Comparison of ENCODE assay signal across 1 cellular context in the genomic region with DNA sequence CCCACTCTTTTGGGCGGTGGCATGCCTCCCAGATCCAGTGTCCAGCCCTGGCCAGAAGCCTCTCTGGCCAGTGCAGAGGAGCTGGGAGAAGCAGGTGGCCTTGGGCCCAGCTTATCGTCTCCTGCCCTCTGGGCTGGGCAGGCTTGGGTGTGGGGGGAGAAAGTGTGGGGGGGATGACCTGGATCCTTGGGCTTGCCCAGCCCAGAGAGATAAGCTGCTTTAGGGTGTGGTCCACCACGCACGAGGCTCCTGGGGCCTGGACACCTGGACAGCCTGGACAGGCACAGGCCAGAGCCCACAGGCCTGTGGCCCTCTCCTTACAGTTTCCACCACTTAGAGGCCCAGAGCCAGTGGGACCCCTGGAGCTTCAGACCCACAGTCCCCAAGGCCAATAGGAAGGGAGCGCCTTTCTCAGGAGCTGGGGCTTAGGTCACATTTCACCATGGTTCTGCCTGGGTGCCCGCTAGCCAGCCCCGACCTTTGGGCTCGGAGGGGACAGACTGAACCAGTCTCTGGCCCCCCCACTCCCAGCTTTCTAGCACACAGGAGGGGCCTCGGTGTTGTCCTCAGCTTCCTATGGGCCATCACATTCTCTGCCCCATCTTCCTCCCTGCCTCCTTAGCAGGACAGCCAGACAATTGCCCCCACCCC.
TF ChIP-seq lines count a peak whose summit lies in the region.

No MANE protein-coding gene starts in this region.

TF ChIP-seq in K562, 482 proteins besides CTCF, POLR2A, EP300 and RAD21 (continued from another document):
- TF ChIP-seq, protein P1, sequence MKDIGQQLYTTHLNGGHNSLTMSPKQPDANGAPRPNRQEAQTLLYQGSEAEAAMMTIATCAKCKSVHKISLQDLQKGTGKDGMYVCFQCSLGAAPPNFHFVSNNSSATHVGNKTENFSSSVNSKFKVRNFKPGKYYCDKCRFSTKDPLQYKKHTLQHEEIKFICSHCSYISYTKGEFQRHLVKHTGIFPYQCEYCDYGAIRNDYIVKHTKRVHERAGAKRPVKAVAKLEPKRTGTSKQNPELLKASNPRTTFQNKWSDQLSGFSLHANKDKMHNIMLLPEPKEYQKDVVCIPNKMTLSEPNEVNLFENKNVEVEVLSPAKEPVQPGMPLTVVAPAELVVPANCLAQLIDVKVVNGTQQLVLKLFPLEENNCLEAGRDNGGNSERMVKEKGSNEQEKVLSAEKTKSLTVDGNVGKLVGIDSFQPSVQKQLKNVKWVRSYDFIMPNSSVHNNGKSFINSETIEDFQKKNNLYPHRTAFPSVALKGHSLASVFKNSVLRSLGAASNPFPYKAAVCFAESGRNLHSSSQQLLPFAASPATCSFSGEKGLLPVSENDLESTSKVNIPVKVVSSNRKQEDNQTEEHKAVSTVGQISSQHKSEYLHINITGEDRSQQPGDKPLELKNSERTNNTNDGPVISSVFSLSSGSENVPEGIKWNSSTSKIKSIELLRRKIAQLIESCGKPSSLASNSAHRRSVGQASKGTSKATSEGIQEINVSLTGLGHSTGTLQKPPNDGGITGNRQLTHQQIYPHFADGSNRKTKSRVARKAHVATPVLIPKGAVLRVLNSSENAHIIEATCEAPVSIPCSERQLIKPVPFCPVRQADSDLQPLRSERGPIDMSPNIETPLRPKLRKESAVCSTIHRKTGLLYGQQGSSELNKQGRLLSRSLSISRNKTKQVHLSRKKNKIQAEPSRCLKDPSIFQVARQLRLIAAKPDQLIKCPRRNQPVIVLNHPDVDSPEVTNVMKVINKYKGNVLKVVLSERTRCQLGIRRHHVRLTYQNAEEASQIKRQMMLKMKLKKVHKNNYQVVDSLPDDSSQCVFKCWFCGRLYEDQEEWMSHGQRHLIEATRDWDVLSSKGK (CRISPR knock-in tag; IDR thresholded peaks at IDR 0.05): no peak
- TF ChIP-seq, protein P2, sequence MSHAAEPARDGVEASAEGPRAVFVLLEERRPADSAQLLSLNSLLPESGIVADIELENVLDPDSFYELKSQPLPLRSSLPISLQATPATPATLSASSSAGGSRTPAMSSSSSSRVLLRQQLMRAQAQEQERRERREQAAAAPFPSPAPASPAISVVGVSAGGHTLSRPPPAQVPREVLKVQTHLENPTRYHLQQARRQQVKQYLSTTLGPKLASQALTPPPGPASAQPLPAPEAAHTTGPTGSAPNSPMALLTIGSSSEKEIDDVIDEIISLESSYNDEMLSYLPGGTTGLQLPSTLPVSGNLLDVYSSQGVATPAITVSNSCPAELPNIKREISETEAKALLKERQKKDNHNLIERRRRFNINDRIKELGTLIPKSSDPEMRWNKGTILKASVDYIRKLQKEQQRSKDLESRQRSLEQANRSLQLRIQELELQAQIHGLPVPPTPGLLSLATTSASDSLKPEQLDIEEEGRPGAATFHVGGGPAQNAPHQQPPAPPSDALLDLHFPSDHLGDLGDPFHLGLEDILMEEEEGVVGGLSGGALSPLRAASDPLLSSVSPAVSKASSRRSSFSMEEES (CRISPR knock-in tag; IDR thresholded peaks at IDR 0.05): no peak
- no peak for TF ChIP-seq SP1 (CRISPR knock-in tag; IDR thresholded peaks at IDR 0.05)
- no peak for TF ChIP-seq ZNF79 (CRISPR knock-in tag; IDR thresholded peaks at IDR 0.05; ENCODE audit: low read depth)
- no peak for TF ChIP-seq NCOA6 (IDR thresholded peaks at IDR 0.05)
- TF ChIP-seq PCBP1 (IDR thresholded peaks at IDR 0.05; ENCODE audit: low read depth, low read length, poor library complexity, severe bottlenecking): no peak
- TF ChIP-seq TEAD2 (tag; IDR thresholded peaks at IDR 0.05): no peak
- TF ChIP-seq RBM34 (IDR thresholded peaks at IDR 0.05; ENCODE audit: borderline replicate concordance, insufficient read depth, low read length): no peak
- TF ChIP-seq HDAC6 (IDR thresholded peaks at IDR 0.05; ENCODE audit: low read depth, low read length): no peak
- TF ChIP-seq, protein P3, sequence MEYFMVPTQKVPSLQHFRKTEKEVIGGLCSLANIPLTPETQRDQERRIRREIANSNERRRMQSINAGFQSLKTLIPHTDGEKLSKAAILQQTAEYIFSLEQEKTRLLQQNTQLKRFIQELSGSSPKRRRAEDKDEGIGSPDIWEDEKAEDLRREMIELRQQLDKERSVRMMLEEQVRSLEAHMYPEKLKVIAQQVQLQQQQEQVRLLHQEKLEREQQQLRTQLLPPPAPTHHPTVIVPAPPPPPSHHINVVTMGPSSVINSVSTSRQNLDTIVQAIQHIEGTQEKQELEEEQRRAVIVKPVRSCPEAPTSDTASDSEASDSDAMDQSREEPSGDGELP (CRISPR knock-in tag; IDR thresholded peaks at IDR 0.05; ENCODE audit: borderline replicate concordance): peak; percentile 56; the same call in 1 of the 2 replicates
TF ChIP-seq in K562: peak in this region for 41.
